Comparison of ENCODE assay signal across 22 cellular contexts in genomic region chr10:17344206-17344605, GRCh38.
DNase-seq lines count a peak whose midpoint lies in the region; ATAC-seq lines count a peak whose summit lies in the region.
"Had no signal": no experiment of that assay in that cellular context is flagged by ENCODE, and none has a peak within 500 bp of the region (broad histone marks: within the 10 kb centered on the region; RNA-seq: fewer than 3 reads in every experiment).

No MANE protein-coding gene starts in this region.

- no peak for ATAC-seq in GM21423 (IDR thresholded peaks at IDR 0.05; ENCODE audit: unreplicated experiment)
- no peak for ATAC-seq in stimulated activated naive B cell treated with anti-CD40 and anti-IgM and Interleukin-4, amounts not matched to agents 10 μg/mL and 1 μg/mL and 100 μg/mL, for 72 hours (replicated peaks)
- ATAC-seq in HG03039 (IDR thresholded peaks at IDR 0.05; ENCODE audit: unreplicated experiment) = no peak
- ATAC-seq: CD8-positive, alpha-beta T cell; SK-N-SH treated with all-trans-retinoic acid at 6 μM for 48 hours had no signal

- DNase-seq in COLO829 (ENCODE audit: low spot score) = peak; percentile 43
- peak; percentile 9 for DNase-seq in MG63
- DNase-seq in amniotic epithelial cell (ENCODE audit: low read depth) = peak; percentile 18
- peak; percentile 5 for DNase-seq in fibroblast of peridontal ligament (ENCODE audit: extremely low read depth)
- no peak for DNase-seq in stimulated activated naive B cell treated with anti-CD40 and anti-IgM and Interleukin-4, amounts not matched to agents 10 μg/mL and 1 μg/mL and 100 μg/mL, for 72 hours
- DNase-seq: ACHN; Calu3; CD8-positive, alpha-beta T cell; DMS53; Kasumi-1; MM.1S; NCI-H1092 treated with DMSO at 0.1 percent for 48 hours; NCI-H1436 treated with DMSO at 0.1 percent for 48 hours; NCI-H1930; NCI-H2227 treated with DMSO at 0.1 percent for 48 hours; NCI-H510A; NCI-H774; SHP77 treated with DMSO at 0.1 percent for 48 hours had no signal

- H3K27me3 ChIP-seq in MG63 = no peaks in the 10 kb centered on the region
- H3K27me3 ChIP-seq: BLaER1 treated with 17β-estradiol and CSF1 and Interleukin-3, amounts not matched to agents 10 nM and 100 nM had no signal

- peaks cover 11 to 15% of the 10 kb centered on the region in 2 donors for H3K9me3 Mint-ChIP-seq in stimulated activated naive B cell treated with anti-CD40 and anti-IgM and Interleukin-4, amounts not matched to agents 10 μg/mL and 1 μg/mL and 100 μg/mL, for 72 hours

- H3K4me1 Mint-ChIP-seq in stimulated activated naive B cell treated with anti-CD40 and anti-IgM and Interleukin-4, amounts not matched to agents 10 μg/mL and 1 μg/mL and 100 μg/mL, for 72 hours = no peaks in the 10 kb centered on the region

- no peaks in the 10 kb centered on the region for H3K36me3 ChIP-seq in MG63

- H3K27ac Mint-ChIP-seq in stimulated activated naive B cell treated with anti-CD40 and anti-IgM and Interleukin-4, amounts not matched to agents 10 μg/mL and 1 μg/mL and 100 μg/mL, for 72 hours = no peak overlapping the region
- H3K27ac Mint-ChIP-seq: CD8-positive, alpha-beta T cell had no signal

- H3K36me3 Mint-ChIP-seq in stimulated activated naive B cell treated with anti-CD40 and anti-IgM and Interleukin-4, amounts not matched to agents 10 μg/mL and 1 μg/mL and 100 μg/mL, for 72 hours = peaks cover 0 to 4% of the 10 kb centered on the region in 2 donors
- H3K36me3 Mint-ChIP-seq: CD8-positive, alpha-beta T cell had no signal

- H3K4me3 ChIP-seq in MG63 = no peak overlapping the region
- H3K4me3 ChIP-seq: BLaER1 treated with 17β-estradiol and CSF1 and Interleukin-3, amounts not matched to agents 10 nM and 100 nM had no signal

- H3K9me3 ChIP-seq in MG63 = peaks cover 8% of the 10 kb centered on the region; the same call in 1 of the 2 replicates

- H3K27me3 Mint-ChIP-seq in stimulated activated naive B cell treated with anti-CD40 and anti-IgM and Interleukin-4, amounts not matched to agents 10 μg/mL and 1 μg/mL and 100 μg/mL, for 72 hours = peaks cover 12 to 18% of the 10 kb centered on the region in 2 donors

- H3K4me3 Mint-ChIP-seq in stimulated activated naive B cell treated with anti-CD40 and anti-IgM and Interleukin-4, amounts not matched to agents 10 μg/mL and 1 μg/mL and 100 μg/mL, for 72 hours = no peak overlapping the region
- H3K4me3 Mint-ChIP-seq: CD8-positive, alpha-beta T cell had no signal
